Comparison of ENCODE assay signal across 15 cellular contexts in genomic region chr11:12430351-12430750, GRCh38. TPM values are rescaled to one million over a fixed set of nuclear protein-coding genes. Genes with fewer than 3 reads are reported as not detected.
A peak's percentile ranks its signal among the peaks of the same experiment; 100 is the strongest.
DNase-seq lines count a peak whose midpoint lies in the region; ATAC-seq and TF ChIP-seq lines count a peak whose summit lies in the region.
"Had no signal": no experiment of that assay in that cellular context is flagged by ENCODE, and none has a peak within 500 bp of the region (broad histone marks: within the 10 kb centered on the region; RNA-seq: fewer than 3 reads in every experiment).

No MANE protein-coding gene starts in this region.

- peak; percentile 77 for DNase-seq in IMR-90
- DNase-seq in choroid plexus epithelial cell (ENCODE audit: low read depth) = peak; percentile 74
- no peak for DNase-seq in lower lobe of right lung
- no peak for DNase-seq in CD14-positive monocyte (ENCODE audit: low spot score)
- no peak for DNase-seq in T-helper 1 cell
- DNase-seq: activated CD4-positive, alpha-beta T cell treated with anti-CD3 and anti-CD28 coated beads for 4 hours; activated naive CD4-positive, alpha-beta T cell; Caco-2; SK-N-SH; stimulated activated CD8-positive, alpha-beta memory T cell treated with anti-CD3 and anti-CD28 coated beads, Interleukin-4, amount 100 ng/mL, for 48 hours had no signal

- H4K8ac ChIP-seq in IMR-90 (ENCODE audit: low read depth in 2 of 2, low read length in 2 of 2) = peak overlapping the region; percentile 16 to 86; a peak in 3 of 4 replicates

- H3K27me3 Mint-ChIP-seq in CD14-positive monocyte (ENCODE audit: low read depth in 3 of 3) = peaks cover 0 to 9% (median 0%) of the 10 kb centered on the region in 3 donors

- no peak overlapping the region for H2AK5ac ChIP-seq in IMR-90 (ENCODE audit: low read depth, low read length)

- H4K20me1 ChIP-seq in IMR-90 (ENCODE audit: insufficient read depth, low read length) = peaks cover 22% of the 10 kb centered on the region; the same call in 1 of the 2 replicates

- H3K36me3 ChIP-seq in IMR-90 (ENCODE audit: control insufficient read depth, insufficient read depth, low read length) = peaks cover 4% of the 10 kb centered on the region
- no peaks in the 10 kb centered on the region for H3K36me3 ChIP-seq in lower lobe of right lung
- H3K36me3 ChIP-seq in stomach smooth muscle (ENCODE audit: control insufficient read depth in 2 of 2, insufficient read depth in 2 of 2, low read length in 2 of 2) = no peaks in the 10 kb centered on the region
- H3K36me3 ChIP-seq: right lobe of liver had no signal

- peak overlapping the region; percentile 86 for H2BK120ac ChIP-seq in IMR-90 (ENCODE audit: low read depth, low read length)

- peak overlapping the region; percentile 7 for H3K4me2 ChIP-seq in IMR-90 (ENCODE audit: low read depth, low read length)
- H3K4me2 ChIP-seq: SK-N-SH had no signal

- H3K27ac Mint-ChIP-seq in CD14-positive monocyte = no peak overlapping the region

- peak overlapping the region; percentile 60; the same call in 1 of the 2 replicates for H4K91ac ChIP-seq in IMR-90 (ENCODE audit: insufficient read depth, low read depth, low read length)

- H3K9ac ChIP-seq in IMR-90 (ENCODE audit: low read depth, low read length) (peak overlapping the region; percentile 44; the same call in 1 of the 2 replicates), stomach smooth muscle (ENCODE audit: low read length in 2 of 2) (peak overlapping the region; percentile 7 to 37)
- H3K9ac ChIP-seq: SK-N-SH had no signal

- peaks cover 43% of the 10 kb centered on the region for H3K9me1 ChIP-seq in IMR-90 (ENCODE audit: insufficient read depth, low read length)

- TF ChIP-seq POLR2A in IMR-90 (IDR thresholded peaks at IDR 0.05; ENCODE audit: low read depth, low read length) = no peak

- H3K56ac ChIP-seq in IMR-90 (ENCODE audit: extremely low read depth, insufficient read depth, low read length) = peak overlapping the region; percentile 40; the same call in 1 of the 2 replicates

- H2BK5ac ChIP-seq in IMR-90 (ENCODE audit: low read depth, low read length, poor library complexity, severe bottlenecking) = peak overlapping the region; percentile 84

- peak overlapping the region; percentile 79; the same call in 1 of the 2 replicates for H3K18ac ChIP-seq in IMR-90 (ENCODE audit: low read depth, low read length)

- H3K9me3 Mint-ChIP-seq in CD14-positive monocyte = peaks cover 0 to 3% (median 0%) of the 10 kb centered on the region in 7 donors

- dilution Hi-C loops in IMR-90 (cut with HindIII; ENCODE audit: low sequenced_read_pairs, unreplicated experiment) = no loop called here

- H2AFZ ChIP-seq in IMR-90 (replicated peaks; ENCODE audit: low read length, poor library complexity) = no peak overlapping the region

- H3K27me3 ChIP-seq in IMR-90 (ENCODE audit: control insufficient read depth, insufficient read depth, low read length) = no peaks in the 10 kb centered on the region
- H3K27me3 ChIP-seq in lower lobe of right lung (ENCODE audit: low read depth) = no peaks in the 10 kb centered on the region
- H3K27me3 ChIP-seq in stomach smooth muscle (ENCODE audit: control insufficient read depth in 1 of 2, insufficient read depth in 2 of 2, low read length in 2 of 2) = no peaks in the 10 kb centered on the region
- H3K27me3 ChIP-seq: right lobe of liver had no signal

- CTCF ChIA-PET in IMR-90 (lab: Yijun Ruan, JAX) = interaction anchor here (1.1 to 1.5 kb wide), 2 partner anchors 11 to 19 kb away, joined by 4 read pairs; no protein-coding TSS in a partner anchor

- H3K4ac ChIP-seq in IMR-90 (ENCODE audit: low read depth, low read length) = peak overlapping the region; percentile 90

- H3K9me3 ChIP-seq in IMR-90 (ENCODE audit: control insufficient read depth, insufficient read depth, low read length) = no peaks in the 10 kb centered on the region
- no peaks in the 10 kb centered on the region for H3K9me3 ChIP-seq in lower lobe of right lung
- no peaks in the 10 kb centered on the region for H3K9me3 ChIP-seq in stomach smooth muscle (ENCODE audit: control insufficient read depth in 2 of 2, low read length in 2 of 2)
- H3K9me3 ChIP-seq: Caco-2, right lobe of liver, SK-N-SH had no signal

- H3K79me1 ChIP-seq in IMR-90 (ENCODE audit: low read depth in 1 of 2, low read length in 2 of 2) = peaks cover 42 to 86% of the 10 kb centered on the region in 2 experiments

- 0 out of 2 replicates have a peak, but pooled peaks have one; percentile 8 for ATAC-seq in IMR-90 (ENCODE audit: low read depth)
- ATAC-seq in lower lobe of right lung = peak in 1 of 2 donors; percentile 4
- no peak for ATAC-seq in HG03521 (IDR thresholded peaks at IDR 0.05; ENCODE audit: unreplicated experiment)
- ATAC-seq in HG02981 (IDR thresholded peaks at IDR 0.05; ENCODE audit: unreplicated experiment) = no peak
- ATAC-seq: GM12878 had no signal

- H3K4me3 Mint-ChIP-seq in CD14-positive monocyte = no peak overlapping the region

- no peaks in the 10 kb centered on the region for H3K36me3 Mint-ChIP-seq in CD14-positive monocyte

- peak overlapping the region; percentile 92 for H3K14ac ChIP-seq in IMR-90 (replicated peaks; ENCODE audit: low read depth, low read length)

- POLR2A ChIA-PET in IMR-90 (lab: Charles Lee; ENCODE audit: unreplicated experiment) = no interaction called here

- 0 out of 3 replicates have a peak overlapping the region, but pooled peaks have one; percentile 26 for H2BK15ac ChIP-seq in IMR-90 (ENCODE audit: low read depth, low read length)

- no peaks in the 10 kb centered on the region for H3K4me1 Mint-ChIP-seq in CD14-positive monocyte

- H2AK9ac ChIP-seq in IMR-90 (replicated peaks; ENCODE audit: low read depth, low read length, poor library complexity) = no peak overlapping the region

- H3K4me3 ChIP-seq in IMR-90 (ENCODE audit: insufficient read depth, low read depth, low read length) (no peak overlapping the region), choroid plexus epithelial cell (ENCODE audit: low read depth, low read length) (no peak overlapping the region), lower lobe of right lung (no peak overlapping the region), stomach smooth muscle (ENCODE audit: low read length in 2 of 2) (peak overlapping the region in 1 of 2 donors; percentile 29)
- H3K4me3 ChIP-seq: GM12878, right lobe of liver had no signal

- H2BK20ac ChIP-seq in IMR-90 (ENCODE audit: low read depth, low read length) = peak overlapping the region; percentile 56

- TF ChIP-seq RAD21 in IMR-90 (IDR thresholded peaks at IDR 0.05; ENCODE audit: low read length) = no peak; the same call in 1 of the 2 replicates

- TF ChIP-seq CTCF in IMR-90 (conservative IDR thresholded peaks at IDR 0.05; ENCODE audit: low read depth, low read length) (no peak), choroid plexus epithelial cell (conservative IDR thresholded peaks at IDR 0.05; ENCODE audit: low read depth, low read length) (no peak), lower lobe of right lung (IDR thresholded peaks at IDR 0.05) (no peak), CD14-positive monocyte (IDR thresholded peaks at IDR 0.05) (no peak)

- in situ Hi-C loops in IMR-90 (cut with MboI; ENCODE audit: low sequenced_read_pairs) = no loop called here

- no TSS peak for BruUV-seq in IMR-90 (replicated peaks; lab: Mats Ljungman, UMichigan)

- intact Hi-C loops in IMR-90 (cut with micrococcal nuclease) (loop anchor here (5.0 kb wide), 1 partner anchor 143 kb away; no protein-coding TSS in a partner anchor), lower lobe of right lung (cut with DNase I) (no loop called here), CD14-positive monocyte (cut with micrococcal nuclease) (no loop called here)

- H3K27ac ChIP-seq in IMR-90 (ENCODE audit: insufficient read depth, low read length) (peak overlapping the region; percentile 78; the same call in 1 of the 2 replicates), lower lobe of right lung (peak overlapping the region; percentile 32), stomach smooth muscle (ENCODE audit: low read length) (peak overlapping the region; percentile 100)
- H3K27ac ChIP-seq: right lobe of liver had no signal

- peak overlapping the region; percentile 89; the same call in 1 of the 2 replicates for H3K23ac ChIP-seq in IMR-90 (ENCODE audit: low read depth, low read length)

- H3K4me1 ChIP-seq in IMR-90 (ENCODE audit: control insufficient read depth, insufficient read depth, low read length) (peaks cover 37% of the 10 kb centered on the region), lower lobe of right lung (peaks cover 38% of the 10 kb centered on the region), stomach smooth muscle (ENCODE audit: control insufficient read depth, insufficient read depth, low read length) (peaks cover 72% of the 10 kb centered on the region)

- peak overlapping the region; percentile 79 for H4K5ac ChIP-seq in IMR-90 (ENCODE audit: low read depth, low read length)

- WGBS in IMR-90 (ENCODE audit: extremely low coverage in 2 of 2, insufficient read length in 1 of 2), 2 experiments = no CpG with 5 or more reads among the region's 3 CpGs

TF ChIP-seq in IMR-90, 13 proteins besides CTCF, POLR2A, EP300 and RAD21:
- TF ChIP-seq BHLHE40 (IDR thresholded peaks at IDR 0.05; ENCODE audit: low read depth, low read length) = no peak
- peak; percentile 70 for TF ChIP-seq CEBPB (IDR thresholded peaks at IDR 0.05; ENCODE audit: low read depth, low read length)
- TF ChIP-seq SMC3 (IDR thresholded peaks at IDR 0.05; ENCODE audit: low read depth, low read length) = no peak
- TF ChIP-seq MAZ (IDR thresholded peaks at IDR 0.05; ENCODE audit: borderline replicate concordance, low read depth, low read length) = no peak
- no peak for TF ChIP-seq ELK1 (IDR thresholded peaks at IDR 0.05; ENCODE audit: borderline replicate concordance, low read depth, low read length)

RNA-seq across cellular contexts. Expression of gene PARVA, which starts 53.0 kb away (rescaled TPM):
- 65.2 and 65.8 TPM in 2 replicates for total RNA-seq in IMR-90 (2012; rRNA removed)
- 68.9 and 80.2 TPM in 2 replicates for polyA plus RNA-seq in IMR-90 (2012; rRNA removed)
- polyA plus RNA-seq in IMR-90 (2012; cell fraction: cytosol; rRNA removed) = 30.2 and 37.0 TPM in 2 replicates
- 13.5 and 44.5 TPM in 2 replicates for polyA plus RNA-seq in IMR-90 (2012; cell fraction: nucleus; rRNA removed; ENCODE audit: low replicate concordance)
- 58.3 TPM for total RNA-seq in lower lobe of right lung
- polyA plus RNA-seq in CD14-positive monocyte = not detected

Comparison
In these comparisons a context has a peak if more than half of its experiments do, and no peak if none do; other contexts are left out.
1. DNase-seq: peak in IMR-90 (single experiment) and choroid plexus epithelial cell (single experiment); none in lower lobe of right lung (single experiment), CD14-positive monocyte (single experiment) and T-helper 1 cell (0 of 5).
2. H3K27ac ChIP-seq: peak in every context shown above with its lines; median percentile 100 in stomach smooth muscle; 78 in IMR-90; 32 in lower lobe of right lung.